In the genomic region with DNA sequence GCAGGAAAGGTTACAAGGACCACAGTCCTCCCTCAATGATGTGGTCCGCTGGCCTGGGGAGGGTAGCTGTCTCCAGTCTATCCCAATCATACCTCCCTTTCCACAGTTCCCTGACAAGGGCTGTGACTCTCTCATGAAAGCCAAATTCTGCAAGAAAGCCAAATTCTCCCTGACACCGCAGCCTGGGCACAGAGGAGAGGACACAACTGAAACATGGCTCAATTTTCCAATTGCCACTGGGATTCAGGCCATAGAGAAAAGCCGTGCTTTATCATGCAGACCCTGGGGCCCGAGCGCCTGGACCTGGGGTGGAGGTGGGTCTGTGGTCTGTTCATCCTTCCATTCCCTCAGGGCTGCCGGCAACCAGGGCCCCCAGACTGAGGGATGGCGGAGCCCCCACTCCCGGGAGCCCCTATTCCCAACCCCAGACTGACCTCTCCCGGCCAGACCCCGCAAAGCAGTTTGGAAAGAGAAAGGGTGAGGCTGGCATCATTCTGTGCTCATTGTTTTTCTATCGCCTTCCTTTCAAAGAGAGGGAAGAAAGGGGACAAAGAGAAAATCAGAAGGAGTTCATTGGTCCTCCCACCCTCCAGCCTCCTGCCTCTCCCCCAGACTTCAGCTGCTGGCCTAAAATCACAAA, we compare ENCODE assay signal across 21 cellular contexts.
A peak's percentile ranks its signal among the peaks of the same experiment; 100 is the strongest.
DNase-seq lines count a peak whose midpoint lies in the region; ATAC-seq and TF ChIP-seq lines count a peak whose summit lies in the region.
"Had no signal": no experiment of that assay in that cellular context is flagged by ENCODE, and none has a peak within 500 bp of the region (broad histone marks: within the 10 kb centered on the region; RNA-seq: fewer than 3 reads in every experiment).

No MANE protein-coding gene starts in this region.

- H3K4me3 ChIP-seq in H7 (ENCODE audit: insufficient read depth, low read depth, low read length) (no peak overlapping the region), astrocyte of the cerebellum (ENCODE audit: low read depth, low read length) (no peak overlapping the region)
- H3K4me3 ChIP-seq: esophagus muscularis mucosa, skin epidermis had no signal

- peak; percentile 7 for TF ChIP-seq CTCF in astrocyte of the cerebellum (IDR thresholded peaks at IDR 0.05; ENCODE audit: low read depth, low read length, missing control alignments)

- ATAC-seq in HG03175 (IDR thresholded peaks at IDR 0.05; ENCODE audit: unreplicated experiment), result no peak
- ATAC-seq: activated CD8-positive, alpha-beta memory T cell treated with anti-CD3 and anti-CD28 coated beads, Interleukin-2, amount 10 ng/mL, durations not matched to agents 7 days and 5 days; stimulated activated naive CD8-positive, alpha-beta T cell treated with anti-CD3 and anti-CD28 coated beads, Interleukin-15, amount 100 ng/mL, for 72 hours had no signal

- no peaks in the 10 kb centered on the region for H3K36me3 ChIP-seq in H7 (replicated peaks; ENCODE audit: control insufficient read depth, insufficient read depth, low read length)
- H3K36me3 ChIP-seq: esophagus muscularis mucosa had no signal

- H3K27me3 ChIP-seq in H7 (ENCODE audit: control insufficient read depth, insufficient read depth, low read length), result no peaks in the 10 kb centered on the region; the same call in 1 of the 2 replicates

- in situ Hi-C loops in astrocyte of the cerebellum (cut with HindIII; ENCODE audit: low sequenced_read_pairs), result no loop called here

- DNase-seq in H7, result peak; percentile 91
- DNase-seq in astrocyte of the cerebellum (ENCODE audit: low read depth), result no peak
- DNase-seq in islet precursor cell, result peak; percentile 35
- DNase-seq in retina, result peak; percentile 59
- DNase-seq in activated CD4-positive, CD25-positive, alpha-beta regulatory T cell (lab: John Stamatoyannopoulos, UW), result no peak
- no peak for DNase-seq in germinal center (ENCODE audit: low spot score)
- no peak for DNase-seq in HCEC 1CT
- DNase-seq: activated CD8-positive, alpha-beta memory T cell treated with anti-CD3 and anti-CD28 coated beads, Interleukin-2, amount 10 ng/mL, durations not matched to agents 7 days and 5 days; activated effector memory CD4-positive, alpha-beta T cell treated with Interleukin-2 at 50 U/mL for 16 hours; central memory CD4-positive, alpha-beta T cell; DND-41; effector CD8-positive, alpha-beta T cell; NCI-H1417 treated with DMSO at 0.1 percent for 48 hours; NCI-H2171; NCI-H82; posterior cingulate gyrus; stimulated activated naive CD8-positive, alpha-beta T cell treated with anti-CD3 and anti-CD28 coated beads, Interleukin-15, amount 100 ng/mL, for 72 hours; trophoblast cell had no signal

Comparison
In these comparisons a context has a peak if more than half of its experiments do, and no peak if none do; other contexts are left out.
1. DNase-seq: peak in H7 (single experiment), islet precursor cell (single experiment) and retina (single experiment); none in astrocyte of the cerebellum (single experiment), activated CD4-positive, CD25-positive, alpha-beta regulatory T cell (0 of 4), germinal center (single experiment) and HCEC 1CT (single experiment).